In genomic region chr7:102450242-102450641, GRCh38 we compare ENCODE assay signal across 1 cellular context.
TF ChIP-seq lines count a peak whose summit lies in the region.

No MANE protein-coding gene starts in this region.

TF ChIP-seq in IMR-90, 13 proteins besides CTCF, POLR2A, EP300 and RAD21:
- TF ChIP-seq RFX5 (IDR thresholded peaks at IDR 0.05; ENCODE audit: low read depth, low read length) (no peak), NFE2L2 (IDR thresholded peaks at IDR 0.05; ENCODE audit: low read depth, low read length) (no peak), BHLHE40 (IDR thresholded peaks at IDR 0.05; ENCODE audit: low read depth, low read length) (no peak), ELK1 (IDR thresholded peaks at IDR 0.05; ENCODE audit: borderline replicate concordance, low read depth, low read length) (no peak), SMC3 (IDR thresholded peaks at IDR 0.05; ENCODE audit: low read depth, low read length) (no peak), FOS (IDR thresholded peaks at IDR 0.05; ENCODE audit: low read depth, low read length) (no peak), RCOR1 (IDR thresholded peaks at IDR 0.05; ENCODE audit: insufficient replicate concordance, low read length) (no peak), USF2 (IDR thresholded peaks at IDR 0.05; ENCODE audit: low read depth, low read length) (no peak), CEBPB (IDR thresholded peaks at IDR 0.05; ENCODE audit: low read depth, low read length) (no peak), MXI1 (IDR thresholded peaks at IDR 0.05; ENCODE audit: borderline replicate concordance, low read depth, low read length) (no peak)
